15 cellular contexts compared by ENCODE assay signal in genomic region chr10:34252111-34252510, GRCh38.
DNase-seq lines count a peak whose midpoint lies in the region; ATAC-seq, FAIRE-seq and TF ChIP-seq lines count a peak whose summit lies in the region.
"Had no signal": no experiment of that assay in that cellular context is flagged by ENCODE, and none has a peak within 500 bp of the region (broad histone marks: within the 10 kb centered on the region; RNA-seq: fewer than 3 reads in every experiment).

No MANE protein-coding gene starts in this region.

- no peak overlapping the region for H3K4ac ChIP-seq in H1 (replicated peaks; ENCODE audit: insufficient read length, low read depth, low read length)

- peak; percentile 42 for FAIRE-seq in H1 (lab: Jason Lieb, UNC)
- peak; percentile 32 for FAIRE-seq in keratinocyte (lab: Jason Lieb, UNC)
- no peak for FAIRE-seq in RCC 7860 (lab: Jason Lieb, UNC)

- TF ChIP-seq RAD21 in H1 (IDR thresholded peaks at IDR 0.05 in 1 of 2, conservative IDR thresholded peaks at IDR 0.05 in 1 of 2; ENCODE audit: low read depth in 2 of 2, low read length in 2 of 2), result 0 out of 4 replicates have a peak, but pooled peaks of 1 of the 2 experiments have one; percentile 8

- no peak overlapping the region for H2AK5ac ChIP-seq in H1 (ENCODE audit: low read depth, low read length)

- H3K9me3 ChIP-seq in HEK293 (ENCODE audit: control insufficient read depth, insufficient read depth, low read depth, low read length) (no peaks in the 10 kb centered on the region), H1 (ENCODE audit: insufficient read depth in 2 of 2, low read depth in 1 of 2, low read length in 1 of 2) (no peaks in the 10 kb centered on the region), keratinocyte (ENCODE audit: control insufficient read depth, low read depth, low read length) (no peaks in the 10 kb centered on the region)

- no peaks in the 10 kb centered on the region for H3K36me3 ChIP-seq in HEK293 (ENCODE audit: control insufficient read depth in 2 of 2, insufficient read depth in 1 of 2, low read length in 2 of 2)
- H3K36me3 ChIP-seq in H1 (ENCODE audit: control insufficient read depth in 2 of 4, insufficient read depth in 4 of 4, low read length in 3 of 4), result no peaks in the 10 kb centered on the region
- H3K36me3 ChIP-seq in keratinocyte (ENCODE audit: control insufficient read depth in 2 of 2, extremely low read depth in 1 of 2, insufficient read depth in 2 of 2, low read length in 2 of 2), result no peaks in the 10 kb centered on the region

- no peak overlapping the region for H2BK5ac ChIP-seq in H1 (ENCODE audit: low read depth, low read length)

- H2BK15ac ChIP-seq in H1 (ENCODE audit: low read length), result no peak overlapping the region

- no peak overlapping the region for H3K23ac ChIP-seq in H1 (ENCODE audit: insufficient read length)

- peak; percentile 14 for DNase-seq in 8988T
- peak; percentile 5 to 53 for DNase-seq in H1 (ENCODE audit: low read depth in 1 of 2, low spot score in 2 of 2)
- DNase-seq in keratinocyte (ENCODE audit: low read depth, low spot score), result no peak
- DNase-seq in RCC 7860 (ENCODE audit: low spot score), result no peak
- DNase-seq in stimulated activated CD4-positive, alpha-beta T cell treated with anti-CD3 and anti-CD28 coated beads, Interleukin-12 subunit alpha, Interleukin-12 subunit beta, amount 100 ng/mL, for 4 hours, result no peak
- DNase-seq in NCI-H1930 (lab: John Stamatoyannopoulos, UW), result no peak
- DNase-seq: activated CD4-positive, alpha-beta T cell treated with anti-CD3 and anti-CD28 coated beads, Interleukin-2, amount 50 U/mL, for 4 hours; activated T-cell treated with anti-CD3 and anti-CD28 coated beads, Interleukin-2, amount 50 U/mL, for 48 hours; natural killer cell; NCI-H1105; NCI-H446 had no signal

- WGBS in H1 (ENCODE audit: extremely low coverage in 1 of 2, insufficient coverage in 1 of 2, insufficient read length in 1 of 2, insufficient replicate concordance in 2 of 2, low coverage in 1 of 2, low lambda C conversion rate in 2 of 2, missing lambda C conversion rate in 1 of 2), 2 experiments, result 50% methylated on average over 7 of the region's 7 CpGs; no CpG with 5 or more reads in 1 of the 2 experiments

- no peak overlapping the region for H3K18ac ChIP-seq in H1 (ENCODE audit: extremely low read depth, low read length)

- no peak overlapping the region for H2BK20ac ChIP-seq in H1 (ENCODE audit: low read length)

- H2AFZ ChIP-seq in H1 (ENCODE audit: low read length) (no peak overlapping the region), keratinocyte (ENCODE audit: control insufficient read depth, low read length) (no peak overlapping the region)

- H3K23me2 ChIP-seq in H1 (ENCODE audit: low read depth, low read length), result no peaks in the 10 kb centered on the region

- no peak for TF ChIP-seq EP300 in H1 (IDR thresholded peaks at IDR 0.05; ENCODE audit: borderline replicate concordance in 1 of 2, low read depth in 2 of 2, low read length in 2 of 2)

- TF ChIP-seq POLR2A in H1 (IDR thresholded peaks at IDR 0.05; ENCODE audit: control extremely low read depth in 1 of 2, low read depth in 2 of 2, low read length in 2 of 2), result no peak

- H3K56ac ChIP-seq in H1 (replicated peaks; ENCODE audit: insufficient read length, low read depth, low read length), result no peak overlapping the region

- H3K27me3 ChIP-seq in H1 (replicated peaks in 1 of 4; ENCODE audit: control insufficient read depth in 3 of 4, extremely low read depth in 1 of 4, insufficient read depth in 3 of 4, low read length in 3 of 4), result 0 out of 7 replicates have a peak, but pooled peaks cover 0 to 2% (median 0%) of the 10 kb centered on the region in 4 experiments
- no peaks in the 10 kb centered on the region for H3K27me3 ChIP-seq in keratinocyte (ENCODE audit: control insufficient read depth, extremely low read depth, insufficient read depth, low read length)

- H3K14ac ChIP-seq in H1 (ENCODE audit: insufficient read length), result no peak overlapping the region

- no peaks in the 10 kb centered on the region for H3K79me1 ChIP-seq in H1 (ENCODE audit: low read depth, low read length)

- no peak overlapping the region for H2BK12ac ChIP-seq in H1 (ENCODE audit: low read depth, low read length)

- H3K27ac ChIP-seq in HEK293 (ENCODE audit: extremely low read depth, low read depth, low read length) (no peak overlapping the region), H1 (ENCODE audit: low read depth, low read length) (peak overlapping the region; percentile 43; the same call in 1 of the 2 replicates), keratinocyte (ENCODE audit: control insufficient read depth, insufficient read depth, low read length) (no peak overlapping the region)
- H3K27ac ChIP-seq: epithelial cell of prostate had no signal

- H3K9ac ChIP-seq in H1 (replicated peaks in 1 of 4; ENCODE audit: extremely low read depth in 1 of 4, low read depth in 3 of 4, low read length in 3 of 4) (no peak overlapping the region), keratinocyte (ENCODE audit: control insufficient read depth, extremely low read depth, insufficient read depth, low read length) (no peak overlapping the region)

- no peak overlapping the region for H4K8ac ChIP-seq in H1 (ENCODE audit: extremely low read depth, insufficient read depth, low read length)

- H3K79me2 ChIP-seq in H1 (ENCODE audit: control insufficient read depth in 1 of 2, insufficient read depth in 2 of 2, low read length in 2 of 2) (no peaks in the 10 kb centered on the region), keratinocyte (ENCODE audit: control insufficient read depth, insufficient read depth, low read length) (no peaks in the 10 kb centered on the region)

- no peaks in the 10 kb centered on the region for H3K9me1 ChIP-seq in keratinocyte (ENCODE audit: control insufficient read depth, extremely low read depth, insufficient read depth, low read length)

- H3K4me3 ChIP-seq in HEK293 (ENCODE audit: low read depth, low read length) (no peak overlapping the region), H1 (ENCODE audit: extremely low read depth in 1 of 4, insufficient read depth in 2 of 4, low read depth in 3 of 4, low read length in 4 of 4) (no peak overlapping the region), keratinocyte (ENCODE audit: control insufficient read depth in 2 of 3, extremely low read depth in 1 of 3, insufficient read depth in 2 of 3, low read depth in 1 of 3, low read length in 3 of 3) (no peak overlapping the region)

- no peaks in the 10 kb centered on the region for H4K20me1 ChIP-seq in H1 (replicated peaks in 1 of 2; ENCODE audit: control insufficient read depth in 1 of 2, insufficient read depth in 2 of 2, low read length in 2 of 2)
- H4K20me1 ChIP-seq in keratinocyte (ENCODE audit: control insufficient read depth, extremely low read depth, insufficient read depth, low read length), result no peaks in the 10 kb centered on the region

- H3K4me1 ChIP-seq in HEK293 (ENCODE audit: control insufficient read depth, insufficient read depth, low read length), result peaks cover 13% of the 10 kb centered on the region
- H3K4me1 ChIP-seq in H1 (replicated peaks in 1 of 4; ENCODE audit: control insufficient read depth in 3 of 4, insufficient read depth in 4 of 4, low read length in 3 of 4), result peaks cover 3 to 13% (median 5%) of the 10 kb centered on the region in 4 experiments; a peak in 5 of 7 replicates
- peaks cover 18% of the 10 kb centered on the region for H3K4me1 ChIP-seq in keratinocyte (ENCODE audit: control insufficient read depth, extremely low read depth, insufficient read depth, low read length)

- no peak for ATAC-seq in GM18498 (IDR thresholded peaks at IDR 0.05; ENCODE audit: unreplicated experiment)
- ATAC-seq: SK-N-SH treated with all-trans-retinoic acid at 6 μM for 48 hours had no signal

- no peak overlapping the region for H4K5ac ChIP-seq in H1 (ENCODE audit: insufficient read length, low read depth, low read length)

- no peak overlapping the region for H2BK120ac ChIP-seq in H1 (replicated peaks; ENCODE audit: low read depth, low read length)

- dilution Hi-C loops in keratinocyte (cut with MboI; ENCODE audit: extremely low pct_ligation_motif_present, low sequenced_read_pairs), result no loop called here

- POLR2A ChIA-PET in HEK293 (lab: Yijun Ruan, JAX), result no interaction called here
- POLR2A ChIA-PET in H1 (lab: Charles Lee; ENCODE audit: partially characterized antibody), result no interaction called here

- CTCF ChIA-PET in HEK293 (lab: Yijun Ruan, JAX) (no interaction called here), H1 (lab: Charles Lee; ENCODE audit: partially characterized antibody) (interaction anchor here (1.6 kb wide), 1 partner anchor 390 kb away, joined by 4 read pairs; no protein-coding TSS in a partner anchor)

- no peak for TF ChIP-seq CTCF in HEK293 (tag by site-specific recombination; IDR thresholded peaks at IDR 0.05)
- no peak for TF ChIP-seq CTCF in H1 (IDR thresholded peaks at IDR 0.05; ENCODE audit: control extremely low read depth in 1 of 3, insufficient read depth in 1 of 3, low read depth in 1 of 3, low read length in 3 of 3)
- TF ChIP-seq CTCF in keratinocyte (optimal IDR thresholded peaks at IDR 0.05 in 1 of 3, IDR thresholded peaks at IDR 0.05 in 1 of 3, conservative IDR thresholded peaks at IDR 0.05 in 1 of 3; ENCODE audit: extremely low read depth in 1 of 3, insufficient read depth in 2 of 3, low read length in 3 of 3), result no peak

- peak overlapping the region in 1 of 2 experiments; percentile 25; a peak in 1 of 4 replicates for H3K4me2 ChIP-seq in H1 (ENCODE audit: insufficient read depth in 1 of 2, low read depth in 2 of 2, low read length in 2 of 2)
- H3K4me2 ChIP-seq in keratinocyte (ENCODE audit: control insufficient read depth, extremely low read depth, insufficient read depth, low read depth, low read length), result no peak overlapping the region

- H4K91ac ChIP-seq in H1 (replicated peaks; ENCODE audit: insufficient read length, low read length), result no peak overlapping the region

TF ChIP-seq in HEK293, 187 proteins besides CTCF, POLR2A, EP300 and RAD21 (continues in another document):
- TF ChIP-seq ZNF311 (tag by site-specific recombination; IDR thresholded peaks at IDR 0.05; ENCODE audit: borderline replicate concordance) (no peak), SCRT1 (tag by site-specific recombination; IDR thresholded peaks at IDR 0.05; ENCODE audit: borderline replicate concordance) (peak; percentile 48; the same call in 1 of the 2 replicates), ZNF24 (tag by site-specific recombination; IDR thresholded peaks at IDR 0.05) (no peak), ZNF335 (tag by site-specific recombination; conservative IDR thresholded peaks at IDR 0.05) (no peak), FEZF1 (tag by site-specific recombination; IDR thresholded peaks at IDR 0.05) (no peak)

TF ChIP-seq in H1, 55 proteins besides CTCF, POLR2A, EP300 and RAD21 (continues in another document):
- TF ChIP-seq NANOG (IDR thresholded peaks at IDR 0.05; ENCODE audit: insufficient read depth, low read depth, low read length, poor library complexity, severe bottlenecking), result no peak
- no peak for TF ChIP-seq SP4 (IDR thresholded peaks at IDR 0.05; ENCODE audit: low read length)
- TF ChIP-seq CREB1 (IDR thresholded peaks at IDR 0.05), result 0 out of 2 replicates have a peak, but pooled peaks have one; percentile 8
- TF ChIP-seq POU5F1 (IDR thresholded peaks at IDR 0.05; ENCODE audit: low read depth, low read length), result no peak
- no peak for TF ChIP-seq KDM1A (IDR thresholded peaks at IDR 0.05; ENCODE audit: borderline replicate concordance, low read length)
- no peak for TF ChIP-seq CBX8 (IDR thresholded peaks at IDR 0.05; ENCODE audit: borderline replicate concordance, low read depth, low read length)

Comparison
In these comparisons a context has a peak if more than half of its experiments do, and no peak if none do; other contexts are left out.
1. DNase-seq: peak in 8988T (single experiment) and H1 (2 of 2); none in keratinocyte (single experiment), RCC 7860 (single experiment), stimulated activated CD4-positive, alpha-beta T cell treated with anti-CD3 and anti-CD28 coated beads, Interleukin-12 subunit alpha, Interleukin-12 subunit beta, amount 100 ng/mL, for 4 hours (single experiment) and NCI-H1930 (0 of 2).